In the genomic region with DNA sequence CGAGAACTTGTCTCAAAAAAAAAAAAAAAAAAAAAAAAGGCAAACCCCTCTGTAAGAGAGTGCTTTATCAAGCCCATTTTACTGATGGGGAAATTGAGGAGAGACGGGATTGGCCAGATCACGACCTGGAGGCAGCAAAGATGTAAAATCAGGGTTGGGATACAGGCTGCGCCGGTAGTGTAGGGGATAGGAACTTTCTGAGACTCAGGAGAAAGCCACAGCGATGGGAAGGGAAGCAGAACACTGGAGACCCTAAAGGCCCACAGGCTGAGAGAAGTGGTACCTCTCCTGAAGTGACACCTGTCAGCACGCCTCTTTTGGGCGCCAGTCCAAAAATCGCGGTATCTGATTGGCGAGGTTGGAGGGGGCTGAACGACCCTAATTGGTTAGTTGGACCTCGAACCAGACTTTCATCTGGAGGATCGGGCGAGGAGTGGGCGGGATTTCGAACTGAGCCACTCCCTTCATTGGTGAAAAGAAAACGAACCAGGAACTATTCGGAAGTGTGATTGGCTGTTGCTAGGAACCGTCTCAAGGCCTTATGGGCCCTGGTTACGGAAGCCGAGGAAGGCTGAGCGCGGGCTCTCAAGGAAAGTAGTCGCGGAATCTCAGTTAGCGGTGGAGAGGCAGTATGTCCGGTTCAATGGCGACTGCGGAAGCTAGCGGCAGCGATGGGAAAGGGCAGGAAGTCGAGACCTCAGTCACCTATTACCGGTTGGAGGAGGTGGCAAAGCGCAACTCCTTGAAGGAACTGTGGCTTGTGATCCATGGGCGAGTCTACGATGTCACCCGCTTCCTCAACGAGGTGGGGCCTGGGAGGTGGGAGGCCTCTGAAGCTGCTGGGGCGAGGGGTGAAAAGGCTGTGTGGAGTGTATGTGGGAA, we compare ENCODE assay signal across 8 cellular contexts. TPM values are rescaled to one million over a fixed set of nuclear protein-coding genes. Genes with fewer than 3 reads are reported as not detected.
DNase-seq lines count a peak whose midpoint lies in the region; ATAC-seq and TF ChIP-seq lines count a peak whose summit lies in the region.

A gene with protein sequence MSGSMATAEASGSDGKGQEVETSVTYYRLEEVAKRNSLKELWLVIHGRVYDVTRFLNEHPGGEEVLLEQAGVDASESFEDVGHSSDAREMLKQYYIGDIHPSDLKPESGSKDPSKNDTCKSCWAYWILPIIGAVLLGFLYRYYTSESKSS (plus strand): TSS at position 567 of the 882 bp plus-strand sequence. CDS start 65 bp downstream, at position 632.

- no peaks in the 10 kb centered on the region for H3K9me2 ChIP-seq in DOHH2 (replicated peaks; ENCODE audit: control insufficient read depth, low read length)
- H3K9me2 ChIP-seq in GM23338 (ENCODE audit: insufficient read depth) = no peaks in the 10 kb centered on the region

- peaks cover 3% of the 10 kb centered on the region; the same call in 1 of the 3 replicates for H3K4me1 Mint-ChIP-seq in GM23338
- peaks cover 12 to 49% (median 37%) of the 10 kb centered on the region in 7 donors for H3K4me1 Mint-ChIP-seq in naive thymus-derived CD4-positive, alpha-beta T cell
- peaks cover 16 to 27% of the 10 kb centered on the region in 2 donors for H3K4me1 Mint-ChIP-seq in stimulated activated naive B cell treated with anti-CD40 and anti-IgM and Interleukin-4, amounts not matched to agents 10 μg/mL and 1 μg/mL and 100 μg/mL, for 72 hours

- H3K79me2 ChIP-seq in DOHH2 (ENCODE audit: control insufficient read depth, low read length) = peaks cover 51% of the 10 kb centered on the region
- H3K79me2 ChIP-seq in GM23338 (replicated peaks; ENCODE audit: insufficient read depth) = peaks cover 45% of the 10 kb centered on the region
- peaks cover 44% of the 10 kb centered on the region for H3K79me2 ChIP-seq in fibroblast of lung (ENCODE audit: control insufficient read depth, insufficient read depth, low read length)

- CTCF ChIA-PET in naive thymus-derived CD4-positive, alpha-beta T cell (lab: Charles Lee) = no interaction called here

- intact Hi-C loops in naive thymus-derived CD4-positive, alpha-beta T cell (cut with micrococcal nuclease) = loop anchor here (1.0 to 10.0 kb wide), 10 partner anchors 20 to 581 kb away; a partner anchor contains a TSS

- H3K36me3 Mint-ChIP-seq in GM23338 (ENCODE audit: low read depth) = peaks cover 37% of the 10 kb centered on the region
- H3K36me3 Mint-ChIP-seq in naive thymus-derived CD4-positive, alpha-beta T cell = peaks cover 10 to 27% (median 22%) of the 10 kb centered on the region in 5 donors
- peaks cover 24 to 30% of the 10 kb centered on the region in 2 donors for H3K36me3 Mint-ChIP-seq in stimulated activated naive B cell treated with anti-CD40 and anti-IgM and Interleukin-4, amounts not matched to agents 10 μg/mL and 1 μg/mL and 100 μg/mL, for 72 hours

- DNase-seq in GM23338 (ENCODE audit: low spot score) (peak; percentile 100), LHCN-M2 (ENCODE audit: low read depth) (peak; percentile 97), RPMI8226 (peak; percentile 98), fibroblast of lung (ENCODE audit: low read depth in 2 of 2) (peak; percentile 99)
- DNase-seq in activated T-helper 1 cell treated with anti-CD3 and anti-CD28 coated beads, Interleukin-2, amount 50 U/mL, for 16 hours (ENCODE audit: low read depth in 1 of 2, low spot score in 1 of 2) = peak; percentile 90 to 92
- peak; percentile 72 to 98 (median 96) for DNase-seq in naive thymus-derived CD4-positive, alpha-beta T cell
- peak; percentile 94 for DNase-seq in stimulated activated naive B cell treated with anti-CD40 and anti-IgM and Interleukin-4, amounts not matched to agents 10 μg/mL and 1 μg/mL and 100 μg/mL, for 72 hours

- peak within 1 kb of the TSS; percentile 98 for H3K27ac Mint-ChIP-seq in GM23338
- H3K27ac Mint-ChIP-seq in naive thymus-derived CD4-positive, alpha-beta T cell = peak within 1 kb of the TSS; percentile 89 to 98 (median 93)
- H3K27ac Mint-ChIP-seq in stimulated activated naive B cell treated with anti-CD40 and anti-IgM and Interleukin-4, amounts not matched to agents 10 μg/mL and 1 μg/mL and 100 μg/mL, for 72 hours = peak within 1 kb of the TSS; percentile 98

- peak within 1 kb of the TSS; percentile 72 for H3K9ac ChIP-seq in fibroblast of lung (ENCODE audit: insufficient read depth, low read length)

- H2AFZ ChIP-seq in GM23338 = peak within 1 kb of the TSS; percentile 9; the same call in 1 of the 2 replicates
- peak within 1 kb of the TSS; percentile 98 for H2AFZ ChIP-seq in fibroblast of lung (ENCODE audit: low read length)

- POLR2A ChIA-PET in naive thymus-derived CD4-positive, alpha-beta T cell (lab: Charles Lee) = interaction anchor here (0.6 to 1.8 kb wide), 8 partner anchors 12 to 237 kb away, joined by 3 to 18 read pairs (median 5); no protein-coding TSS in a partner anchor

- H3K4me2 ChIP-seq in DOHH2 (ENCODE audit: low read length) (peak within 1 kb of the TSS; percentile 95), GM23338 (peak within 1 kb of the TSS; percentile 86), fibroblast of lung (ENCODE audit: extremely low read depth, insufficient read depth, low read length) (peak within 1 kb of the TSS; percentile 96)

- H4K20me1 ChIP-seq in DOHH2 (ENCODE audit: control insufficient read depth, insufficient read depth, low read depth, low read length) (no peaks in the 10 kb centered on the region), GM23338 (replicated peaks; ENCODE audit: insufficient read depth) (0 out of 2 replicates have a peak, but pooled peaks cover under 1% of the 10 kb centered on the region), fibroblast of lung (ENCODE audit: control insufficient read depth, extremely low read depth, insufficient read depth, low read length) (no peaks in the 10 kb centered on the region)

- peak within 1 kb of the TSS; percentile 100 for H3K4me3 Mint-ChIP-seq in GM23338
- peak within 1 kb of the TSS; percentile 92 to 99 (median 97) for H3K4me3 Mint-ChIP-seq in naive thymus-derived CD4-positive, alpha-beta T cell
- peak within 1 kb of the TSS; percentile 95 to 98 for H3K4me3 Mint-ChIP-seq in stimulated activated naive B cell treated with anti-CD40 and anti-IgM and Interleukin-4, amounts not matched to agents 10 μg/mL and 1 μg/mL and 100 μg/mL, for 72 hours

- H3K9me3 ChIP-seq in DOHH2 (ENCODE audit: control insufficient read depth, insufficient read depth, low read length) (peaks cover 8% of the 10 kb centered on the region), fibroblast of lung (ENCODE audit: control insufficient read depth, insufficient read depth, low read depth, low read length) (no peaks in the 10 kb centered on the region)
- H3K9me3 ChIP-seq in naive thymus-derived CD4-positive, alpha-beta T cell (ENCODE audit: control insufficient read depth in 2 of 3, low read length in 3 of 3) = no peaks in the 10 kb centered on the region

- H3K27me3 ChIP-seq in DOHH2 (ENCODE audit: control insufficient read depth, low read length) = no peaks in the 10 kb centered on the region
- H3K27me3 ChIP-seq in GM23338 (ENCODE audit: insufficient read depth) = no peaks in the 10 kb centered on the region
- H3K27me3 ChIP-seq in fibroblast of lung (ENCODE audit: control insufficient read depth, insufficient read depth, low read length) = no peaks in the 10 kb centered on the region
- H3K27me3 ChIP-seq in naive thymus-derived CD4-positive, alpha-beta T cell (ENCODE audit: control insufficient read depth in 2 of 2, insufficient read depth in 2 of 2, low read length in 2 of 2) = no peaks in the 10 kb centered on the region

- peaks cover 7% of the 10 kb centered on the region for H3K9me3 Mint-ChIP-seq in GM23338
- H3K9me3 Mint-ChIP-seq in naive thymus-derived CD4-positive, alpha-beta T cell = peaks cover 0 to 9% (median 6%) of the 10 kb centered on the region in 11 donors
- H3K9me3 Mint-ChIP-seq in stimulated activated naive B cell treated with anti-CD40 and anti-IgM and Interleukin-4, amounts not matched to agents 10 μg/mL and 1 μg/mL and 100 μg/mL, for 72 hours = peaks cover 7 to 10% of the 10 kb centered on the region in 2 donors

- H3K27ac ChIP-seq in DOHH2 (ENCODE audit: low read depth, low read length) (peak within 1 kb of the TSS; percentile 71), GM23338 (ENCODE audit: low read depth) (peak within 1 kb of the TSS; percentile 34; the same call in 1 of the 2 replicates), fibroblast of lung (ENCODE audit: insufficient read depth, low read length) (peak within 1 kb of the TSS; percentile 88)
- peak within 1 kb of the TSS; percentile 83 for H3K27ac ChIP-seq in naive thymus-derived CD4-positive, alpha-beta T cell (ENCODE audit: low read depth, low read length)

- H3K4me3 ChIP-seq in DOHH2 (ENCODE audit: low read length) = peak within 1 kb of the TSS; percentile 89
- H3K4me3 ChIP-seq in GM23338 = peak within 1 kb of the TSS; percentile 65
- H3K4me3 ChIP-seq in fibroblast of lung (replicated peaks in 1 of 4; ENCODE audit: control extremely low read depth in 1 of 4, insufficient read depth in 1 of 4, low read depth in 3 of 4, low read length in 4 of 4) = peak within 1 kb of the TSS; percentile 61 to 97 (median 85)
- H3K4me3 ChIP-seq in naive thymus-derived CD4-positive, alpha-beta T cell (ENCODE audit: low read length) = peak within 1 kb of the TSS; percentile 84

- H3F3A ChIP-seq in DOHH2 (ENCODE audit: control insufficient read depth, insufficient read depth) = peaks cover 17% of the 10 kb centered on the region
- H3F3A ChIP-seq in GM23338 (replicated peaks; ENCODE audit: low read depth) = no peaks in the 10 kb centered on the region

- peaks cover 13% of the 10 kb centered on the region for H3K27me3 Mint-ChIP-seq in GM23338 (ENCODE audit: insufficient read depth, low read depth, poor library complexity)
- H3K27me3 Mint-ChIP-seq in naive thymus-derived CD4-positive, alpha-beta T cell = no peaks in the 10 kb centered on the region
- H3K27me3 Mint-ChIP-seq in stimulated activated naive B cell treated with anti-CD40 and anti-IgM and Interleukin-4, amounts not matched to agents 10 μg/mL and 1 μg/mL and 100 μg/mL, for 72 hours = no peaks in the 10 kb centered on the region

- H3K36me3 ChIP-seq in DOHH2 (ENCODE audit: control insufficient read depth, low read length) (peaks cover 42% of the 10 kb centered on the region), GM23338 (ENCODE audit: insufficient read depth) (peaks cover 12% of the 10 kb centered on the region; the same call in 1 of the 2 replicates), fibroblast of lung (ENCODE audit: control insufficient read depth, insufficient read depth, low read length) (peaks cover 7% of the 10 kb centered on the region)
- H3K36me3 ChIP-seq in naive thymus-derived CD4-positive, alpha-beta T cell (ENCODE audit: control insufficient read depth in 2 of 3, insufficient read depth in 3 of 3, low read length in 3 of 3) = peaks cover 0 to 17% (median 0%) of the 10 kb centered on the region in 3 experiments

- TF ChIP-seq CTCF in DOHH2 (IDR thresholded peaks at IDR 0.05; ENCODE audit: low read depth, low read length, poor library complexity, severe bottlenecking) = no peak
- no peak for TF ChIP-seq CTCF in GM23338 (conservative IDR thresholded peaks at IDR 0.05; ENCODE audit: low read depth in 2 of 2)
- TF ChIP-seq CTCF in fibroblast of lung (conservative IDR thresholded peaks at IDR 0.05 in 1 of 2, IDR thresholded peaks at IDR 0.05 in 1 of 2; ENCODE audit: low read depth in 1 of 2, low read length in 2 of 2) = no peak

- peaks cover 20% of the 10 kb centered on the region for H3K4me1 ChIP-seq in DOHH2 (ENCODE audit: control insufficient read depth, low read length)
- H3K4me1 ChIP-seq in GM23338 (ENCODE audit: insufficient read depth) = peaks cover 6% of the 10 kb centered on the region; the same call in 1 of the 2 replicates
- no peaks in the 10 kb centered on the region for H3K4me1 ChIP-seq in fibroblast of lung (ENCODE audit: control insufficient read depth, extremely low read depth, insufficient read depth, low read length)
- peaks cover 0 to 13% of the 10 kb centered on the region in 2 donors for H3K4me1 ChIP-seq in naive thymus-derived CD4-positive, alpha-beta T cell (ENCODE audit: control insufficient read depth in 2 of 2, insufficient read depth in 2 of 2, low read length in 2 of 2)

- peak; percentile 98 for ATAC-seq in GM23338
- peak; percentile 98 for ATAC-seq in naive thymus-derived CD4-positive, alpha-beta T cell
- ATAC-seq in stimulated activated naive B cell treated with anti-CD40 and anti-IgM and Interleukin-4, amounts not matched to agents 10 μg/mL and 1 μg/mL and 100 μg/mL, for 72 hours (replicated peaks) = peak; percentile 97 to 98

RNA-seq across cellular contexts. Expression of the gene that starts here (rescaled TPM):
- total RNA-seq in GM23338 (2014; rRNA removed; shearing (Covaris generic)) = 65.4 and 72.0 TPM in 2 replicates
- polyA plus RNA-seq in GM23338 (2016; fragmentation: Nextera tagmentation; extraction: Ambion mirVana) (100 and 110 TPM in 2 replicates), fibroblast of lung (220 and 248 TPM in 2 replicates)
- total RNA-seq in LHCN-M2 (2014; rRNA removed) (60.7 and 67.3 TPM in 2 replicates), fibroblast of lung (37.2 and 87.4 TPM in 2 replicates)
- polyA plus RNA-seq in LHCN-M2 (2012) = 86.2 TPM
- 123 and 144 TPM in 2 replicates for polyA plus RNA-seq in fibroblast of lung (2012)
- 115 and 178 TPM in 2 replicates for polyA minus RNA-seq in fibroblast of lung (ENCODE audit: low replicate concordance)
- 100 to 1,000 TPM in 1 of 5 experiments, 10 to 100 TPM in 4; 29.6 to 148 (median 48.2) TPM for total RNA-seq in naive thymus-derived CD4-positive, alpha-beta T cell
- polyA plus RNA-seq in naive thymus-derived CD4-positive, alpha-beta T cell = 100 to 1,000 TPM in 1 of 2 donors, 10 to 100 TPM in 1; 95.7 to 119 TPM

Comparison
In these comparisons a context has a peak if more than half of its experiments do, and no peak if none do; other contexts are left out.
1. Peak in every context shown above with its lines: DNase-seq, ATAC-seq, H3K4me3 ChIP-seq and H3K27ac ChIP-seq.
2. H3K27ac ChIP-seq: peak in every context shown above with its lines; median percentile 88 in fibroblast of lung; 83 in naive thymus-derived CD4-positive, alpha-beta T cell; 71 in DOHH2; 34 in GM23338.